12 cellular contexts compared by ENCODE assay signal in genomic region chr11:70326843-70327242, GRCh38. TPM values are rescaled to one million over a fixed set of nuclear protein-coding genes. Genes with fewer than 3 reads are reported as not detected.
DNase-seq lines count a peak whose midpoint lies in the region; ATAC-seq and TF ChIP-seq lines count a peak whose summit lies in the region.
"Had no signal": no experiment of that assay in that cellular context is flagged by ENCODE, and none has a peak within 500 bp of the region (broad histone marks: within the 10 kb centered on the region; RNA-seq: fewer than 3 reads in every experiment).

No MANE protein-coding gene starts in this region.

- no peaks in the 10 kb centered on the region for H3K9me3 ChIP-seq in GM23248 (ENCODE audit: low read depth)
- H3K9me3 ChIP-seq in smooth muscle cell (replicated peaks; ENCODE audit: low read depth) = no peaks in the 10 kb centered on the region
- no peaks in the 10 kb centered on the region for H3K9me3 ChIP-seq in WERI-Rb-1 (ENCODE audit: severe bottlenecking)

- H3K9me3 Mint-ChIP-seq in memory B cell = no peaks in the 10 kb centered on the region
- H3K9me3 Mint-ChIP-seq: WTC11 had no signal

- no peak for TF ChIP-seq CTCF in smooth muscle cell (IDR thresholded peaks at IDR 0.05; ENCODE audit: borderline replicate concordance, insufficient read depth, poor library complexity, severe bottlenecking)
- TF ChIP-seq CTCF in WERI-Rb-1 (IDR thresholded peaks at IDR 0.05; ENCODE audit: low read depth, low read length) = no peak

- H2AFZ ChIP-seq in GM23248 (peak overlapping the region; percentile 70), smooth muscle cell (ENCODE audit: low read depth) (no peak overlapping the region)

- WGBS in GM23248 (ENCODE audit: low coverage in 1 of 2, low lambda C conversion rate in 2 of 2, missing lambda C conversion rate in 2 of 2), 2 experiments = 52 to 54% methylated on average over 2 of the region's 2 CpGs
- 91% methylated on average over 2 of the region's 2 CpGs for WGBS in smooth muscle cell (ENCODE audit: low lambda C conversion rate)

- peak overlapping the region; percentile 71 for H3K4me2 ChIP-seq in GM23248 (ENCODE audit: unreplicated experiment)
- H3K4me2 ChIP-seq in smooth muscle cell = peak overlapping the region; percentile 61

- no peak overlapping the region for H3K4me3 Mint-ChIP-seq in memory B cell
- H3K4me3 Mint-ChIP-seq: WTC11 had no signal

- H3K27me3 Mint-ChIP-seq in memory B cell = no peaks in the 10 kb centered on the region

- H3K9me2 ChIP-seq in GM23248 (ENCODE audit: insufficient read depth) = no peaks in the 10 kb centered on the region

- H3K4me1 ChIP-seq in GM23248 (ENCODE audit: insufficient read depth) (peaks cover 33% of the 10 kb centered on the region), smooth muscle cell (ENCODE audit: low read depth) (peaks cover 27% of the 10 kb centered on the region)

- peaks cover 33% of the 10 kb centered on the region for H3K36me3 Mint-ChIP-seq in memory B cell

- H3K79me2 ChIP-seq in GM23248 (ENCODE audit: insufficient read depth) (peaks cover 21% of the 10 kb centered on the region; the same call in 1 of the 2 replicates), smooth muscle cell (ENCODE audit: low read depth) (peaks cover 9% of the 10 kb centered on the region)

- H3K27ac ChIP-seq in GM23248 (peak overlapping the region; percentile 84), cingulate gyrus (ENCODE audit: low read depth, low read length) (peak overlapping the region; percentile 41), smooth muscle cell (ENCODE audit: low read depth) (peak overlapping the region; percentile 61), WERI-Rb-1 (no peak overlapping the region)

- H3K27me3 ChIP-seq in GM23248 (replicated peaks; ENCODE audit: insufficient read depth) (no peaks in the 10 kb centered on the region), smooth muscle cell (ENCODE audit: low read depth) (no peaks in the 10 kb centered on the region), WERI-Rb-1 (ENCODE audit: insufficient read depth, low read depth, severe bottlenecking) (no peaks in the 10 kb centered on the region)

- peak overlapping the region; percentile 44 for H3K4me3 ChIP-seq in GM23248
- H3K4me3 ChIP-seq in smooth muscle cell = no peak overlapping the region
- H3K4me3 ChIP-seq in WERI-Rb-1 (ENCODE audit: low read depth, low read length) = no peak overlapping the region

- H3K27ac Mint-ChIP-seq in memory B cell = peak overlapping the region; percentile 45
- H3K27ac Mint-ChIP-seq: WTC11 had no signal

- H4K20me1 ChIP-seq in GM23248 (ENCODE audit: insufficient read depth) (no peaks in the 10 kb centered on the region), smooth muscle cell (ENCODE audit: low read depth) (peaks cover 23% of the 10 kb centered on the region)

- H3K9ac ChIP-seq in GM23248 (peak overlapping the region; percentile 54), smooth muscle cell (ENCODE audit: low read depth) (no peak overlapping the region)

- DNase-seq in GM23248 (no peak), memory B cell (ENCODE audit: low spot score in 2 of 2) (no peak), smooth muscle cell (lab: John Stamatoyannopoulos, UW; ENCODE audit: unreplicated experiment) (no peak), NCI-H2227 (lab: John Stamatoyannopoulos, UW; ENCODE audit: unreplicated experiment) (no peak), NOMO-1 (lab: John Stamatoyannopoulos, UW; ENCODE audit: unreplicated experiment in 2 of 2) (no peak), WERI-Rb-1 (no peak)
- DNase-seq: activated effector memory CD4-positive, alpha-beta T cell treated with Interleukin-2 at 50 U/mL for 16 hours; NCI-H1436 treated with DMSO at 0.1 percent for 48 hours; stimulated activated CD4-positive, alpha-beta T cell treated with anti-CD3 and anti-CD28 coated beads, Interleukin-2, amount 100 ng/mL, for 24 hours had no signal

- H3K4me1 Mint-ChIP-seq in memory B cell = peaks cover 5% of the 10 kb centered on the region

- H3K36me3 ChIP-seq in GM23248 (ENCODE audit: low read depth) (peaks cover 26% of the 10 kb centered on the region), smooth muscle cell (ENCODE audit: low read depth) (peaks cover 7% of the 10 kb centered on the region), WERI-Rb-1 (peaks cover 87% of the 10 kb centered on the region)

- ATAC-seq in memory B cell (ENCODE audit: low read depth) (no peak), HG03520 (IDR thresholded peaks at IDR 0.05; ENCODE audit: unreplicated experiment) (no peak)
- ATAC-seq: WTC11 had no signal

- in situ Hi-C loops in GM23248 (cut with MboI) = no loop called here

- H3F3A ChIP-seq in GM23248 (ENCODE audit: insufficient read depth) (peaks cover 23% of the 10 kb centered on the region), smooth muscle cell (ENCODE audit: low read depth) (peaks cover 4% of the 10 kb centered on the region)

RNA-seq across cellular contexts. Expression of gene PPFIA1, which starts 56.4 kb away (rescaled TPM):
- 30.2 and 36.9 TPM in 2 replicates for total RNA-seq in GM23248 (2014; rRNA removed; shearing (Covaris generic))
- 19.9 and 22.8 TPM in 2 replicates for polyA plus RNA-seq in GM23248 (2016; fragmentation: Nextera tagmentation; extraction: Ambion mirVana)
- 31.5 and 48.2 TPM in 2 replicates for total RNA-seq in smooth muscle cell
- polyA plus RNA-seq in smooth muscle cell = 23.8 and 33.8 TPM in 2 replicates
